17 cellular contexts compared by ENCODE assay signal in genomic region chr14:55571125-55571889, GRCh38. TPM values are rescaled to one million over a fixed set of nuclear protein-coding genes. Genes with fewer than 3 reads are reported as not detected.
A peak's percentile ranks its signal among the peaks of the same experiment; 100 is the strongest.
DNase-seq lines count a peak whose midpoint lies in the region; ATAC-seq and TF ChIP-seq lines count a peak whose summit lies in the region.
"Had no signal": no experiment of that assay in that cellular context is flagged by ENCODE, and none has a peak within 500 bp of the region (broad histone marks: within the 10 kb centered on the region; RNA-seq: fewer than 3 reads in every experiment).

No MANE protein-coding gene starts in this region.

- H3K4me1 ChIP-seq in mesendoderm (ENCODE audit: control insufficient read depth, low read depth, low read length) = no peaks in the 10 kb centered on the region
- H3K4me1 ChIP-seq in spleen = peaks cover 0 to 4% (median 0%) of the 10 kb centered on the region in 6 donors
- H3K4me1 ChIP-seq: gastroesophageal sphincter had no signal

- peak; percentile 56 for ATAC-seq in GM18909 (IDR thresholded peaks at IDR 0.05; ENCODE audit: poor library complexity, unreplicated experiment)
- ATAC-seq in GM21529 (IDR thresholded peaks at IDR 0.05; ENCODE audit: unreplicated experiment) = peak; percentile 66
- ATAC-seq in HG03095 (IDR thresholded peaks at IDR 0.05; ENCODE audit: unreplicated experiment) = peak; percentile 56
- ATAC-seq: gastroesophageal sphincter, GM23338 had no signal

- H3K27ac ChIP-seq in mesendoderm (ENCODE audit: low read depth, low read length) (no peak overlapping the region), spleen (no peak overlapping the region)
- H3K27ac ChIP-seq: gastroesophageal sphincter, PC-9 had no signal

- no peak overlapping the region for H3K4me2 ChIP-seq in mesendoderm (ENCODE audit: low read length)
- H3K4me2 ChIP-seq: GM23338, PC-9 had no signal

- no peak overlapping the region for H2AK5ac ChIP-seq in mesendoderm (ENCODE audit: low read length)

- no peaks in the 10 kb centered on the region for H3K9me3 ChIP-seq in spleen
- H3K9me3 ChIP-seq: gastroesophageal sphincter had no signal

- no peak overlapping the region for H3K56ac ChIP-seq in mesendoderm (ENCODE audit: low read length)

- H3K4ac ChIP-seq in mesendoderm (ENCODE audit: low read depth, low read length) = no peak overlapping the region

- no peaks in the 10 kb centered on the region for H3K79me2 ChIP-seq in mesendoderm (ENCODE audit: control insufficient read depth, insufficient read depth, low read length)

- H3K27me3 ChIP-seq in mesendoderm (ENCODE audit: insufficient read depth, low read length, poor library complexity) (no peaks in the 10 kb centered on the region), spleen (replicated peaks in 1 of 7) (no peaks in the 10 kb centered on the region)
- H3K27me3 ChIP-seq: gastroesophageal sphincter had no signal

- H2BK15ac ChIP-seq in mesendoderm (replicated peaks; ENCODE audit: low read depth) = no peak overlapping the region

- no peaks in the 10 kb centered on the region for H3K79me1 ChIP-seq in mesendoderm (ENCODE audit: low read length)

- WGBS in mesendoderm (ENCODE audit: extremely low coverage, insufficient coverage, low lambda C conversion rate) = no CpG with 5 or more reads among the region's 7 CpGs
- WGBS in spleen, 5 donors = 88 to 94% (median 90%) methylated on average over 7 of the region's 7 CpGs

- TF ChIP-seq POLR2A in spleen (IDR thresholded peaks at IDR 0.05) = no peak

- H3K36me3 ChIP-seq in mesendoderm (ENCODE audit: control insufficient read depth, insufficient read depth, low read length) = no peaks in the 10 kb centered on the region
- no peaks in the 10 kb centered on the region for H3K36me3 ChIP-seq in spleen
- H3K36me3 ChIP-seq: gastroesophageal sphincter had no signal

- H3K23ac ChIP-seq in mesendoderm (ENCODE audit: low read length) = no peak overlapping the region

- no peak overlapping the region for H4K8ac ChIP-seq in mesendoderm (ENCODE audit: low read depth, low read length)

- DNase-seq in mesendoderm (peak; percentile 39), NCI-H2227 (lab: John Stamatoyannopoulos, UW; ENCODE audit: unreplicated experiment) (no peak), SKM-1 treated with dmso at 0.1 percent for 144 hours (lab: John Stamatoyannopoulos, UW; ENCODE audit: unreplicated experiment) (no peak), spleen (no peak), activated T-cell treated with anti-CD3 and anti-CD28 coated beads for 4 hours (no peak)
- DNase-seq: CD4-positive, CD25-positive, alpha-beta regulatory T cell; islet precursor cell; KBM-7; NCI-H1105 treated with DMSO at 0.1 percent for 48 hours; NCI-H524; PC-9; SW 1271 had no signal

- H4K5ac ChIP-seq in mesendoderm (ENCODE audit: low read length) = no peak overlapping the region

- intact Hi-C loops in spleen (cut with DNase I; ENCODE audit: low total_unique reads) = no loop called here

- TF ChIP-seq CTCF in spleen (IDR thresholded peaks at IDR 0.05 in 8 of 11, conservative IDR thresholded peaks at IDR 0.05 in 3 of 11) = no peak

- no peak overlapping the region for H3K9ac ChIP-seq in mesendoderm (ENCODE audit: low read length)

- H3K4me3 ChIP-seq in mesendoderm (ENCODE audit: low read length) (no peak overlapping the region), spleen (no peak overlapping the region)
- H3K4me3 ChIP-seq: gastroesophageal sphincter, GM23338, PC-9 had no signal

- H3K18ac ChIP-seq in mesendoderm (ENCODE audit: low read length) = no peak overlapping the region

- no peak overlapping the region for H2BK5ac ChIP-seq in mesendoderm (ENCODE audit: low read length)

- H2BK120ac ChIP-seq in mesendoderm (ENCODE audit: low read depth, low read length) = no peak overlapping the region

RNA-seq across cellular contexts. Expression of gene KTN1, which starts 8.7 kb away (rescaled TPM):
- 177 TPM for polyA plus RNA-seq in mesendoderm (2013, experiment 1 of 2)
- 176 TPM for polyA plus RNA-seq in mesendoderm (2013, experiment 2 of 2)
- total RNA-seq in spleen = 100 to 1,000 TPM in 6 of 7 donors, 10 to 100 TPM in 1; 99.7 to 139 (median 123) TPM
- polyA plus RNA-seq in spleen = 10 to 100 TPM; 53.1 to 58.7 (median 57.8) TPM
